Comparison of ENCODE assay signal across 8 cellular contexts in genomic region chr21:21003701-21004100, GRCh38. TPM values are rescaled to one million over a fixed set of nuclear protein-coding genes. Genes with fewer than 3 reads are reported as not detected.
A peak's percentile ranks its signal among the peaks of the same experiment; 100 is the strongest.
DNase-seq lines count a peak whose midpoint lies in the region; ATAC-seq and TF ChIP-seq lines count a peak whose summit lies in the region.

No MANE protein-coding gene starts in this region.

- no peaks in the 10 kb centered on the region for H3K79me2 ChIP-seq in PC-3 (ENCODE audit: low read length)

- peak; percentile 31 for DNase-seq in HT-29 (ENCODE audit: low spot score)
- DNase-seq in PC-3 = peak; percentile 49
- DNase-seq in fibroblast of villous mesenchyme (ENCODE audit: low read depth) = peak; percentile 20
- DNase-seq in testis = no peak
- DNase-seq in activated naive CD4-positive, alpha-beta T cell treated with anti-CD3 and anti-CD28 coated beads for 36 hours = no peak
- DNase-seq in aorta = no peak

- no peak overlapping the region for H3K4me2 ChIP-seq in PC-3 (ENCODE audit: low read length)

- no peaks in the 10 kb centered on the region for H3K9me2 ChIP-seq in PC-3 (replicated peaks; ENCODE audit: low read length)

- H3K36me3 Mint-ChIP-seq in activated naive CD4-positive, alpha-beta T cell treated with anti-CD3 and anti-CD28 coated beads for 36 hours (ENCODE audit: low read depth) = no peaks in the 10 kb centered on the region

- peaks cover 3% of the 10 kb centered on the region for H3K4me1 Mint-ChIP-seq in activated naive CD4-positive, alpha-beta T cell treated with anti-CD3 and anti-CD28 coated beads for 36 hours (ENCODE audit: low read depth)

- intact Hi-C loops in PC-3 (cut with micrococcal nuclease) (loop anchor here (5.0 kb wide), 1 partner anchor 229 kb away; no protein-coding TSS in a partner anchor), testis (cut with DNase I; ENCODE audit: low total_unique reads) (no loop called here), aorta (cut with DNase I) (loop anchor here (5.0 to 10.0 kb wide), 3 partner anchors 381 to 1791 kb away; no protein-coding TSS in a partner anchor)
- intact Hi-C loops in activated naive CD4-positive, alpha-beta T cell treated with anti-CD3 and anti-CD28 coated beads for 36 hours (cut with micrococcal nuclease) = loop anchor here (1.0 to 10.0 kb wide), 3 partner anchors 98 to 1789 kb away; no protein-coding TSS in a partner anchor

- H3K27me3 ChIP-seq in PC-3 (ENCODE audit: low read length) = peaks cover 5% of the 10 kb centered on the region; the same call in 1 of the 2 replicates
- H3K27me3 ChIP-seq in testis = no peaks in the 10 kb centered on the region
- no peaks in the 10 kb centered on the region for H3K27me3 ChIP-seq in aorta (ENCODE audit: control insufficient read depth in 1 of 2, insufficient read depth in 2 of 2, low read length in 1 of 2)

- H3K9me3 ChIP-seq in PC-3 (ENCODE audit: low read length) (no peaks in the 10 kb centered on the region), testis (no peaks in the 10 kb centered on the region), aorta (ENCODE audit: control insufficient read depth, low read length) (no peaks in the 10 kb centered on the region)

- peaks cover 26% of the 10 kb centered on the region for H3K27me3 Mint-ChIP-seq in activated naive CD4-positive, alpha-beta T cell treated with anti-CD3 and anti-CD28 coated beads for 36 hours (ENCODE audit: low read depth)

- no peak overlapping the region for H3K9ac ChIP-seq in PC-3 (ENCODE audit: low read length)

- CTCF ChIA-PET in PC-3 (lab: Charles Lee) = interaction anchor here (0.5 kb wide), 1 partner anchor 621 kb away, joined by 3 read pairs; no protein-coding TSS in a partner anchor
- CTCF ChIA-PET in activated naive CD4-positive, alpha-beta T cell treated with anti-CD3 and anti-CD28 coated beads for 36 hours (lab: Charles Lee) = interaction anchor here (0.6 to 1.6 kb wide), 3 partner anchors 11 to 1788 kb away, joined by 3 to 4 read pairs (median 3); no protein-coding TSS in a partner anchor

- H3F3A ChIP-seq in PC-3 (ENCODE audit: low read length, unreplicated experiment) = no peaks in the 10 kb centered on the region

- no peaks in the 10 kb centered on the region for H3K36me3 ChIP-seq in PC-3 (ENCODE audit: low read depth, low read length)
- no peaks in the 10 kb centered on the region for H3K36me3 ChIP-seq in testis (ENCODE audit: low read depth, missing control alignments)
- H3K36me3 ChIP-seq in aorta (ENCODE audit: control insufficient read depth in 1 of 2, insufficient read depth in 2 of 2, low read length in 1 of 2) = no peaks in the 10 kb centered on the region

- TF ChIP-seq CTCF in C4-2B (conservative IDR thresholded peaks at IDR 0.05) = peak; percentile 52
- TF ChIP-seq CTCF in PC-3 (conservative IDR thresholded peaks at IDR 0.05; ENCODE audit: low read depth, low read length) = peak; percentile 88
- TF ChIP-seq CTCF in fibroblast of villous mesenchyme (IDR thresholded peaks at IDR 0.05; ENCODE audit: insufficient read depth, low read depth, low read length) = peak; percentile 42
- peak in 1 of 3 experiments; percentile 42 for TF ChIP-seq CTCF in testis (IDR thresholded peaks at IDR 0.05)

- H3K4me3 ChIP-seq in PC-3 (ENCODE audit: low read length) (no peak overlapping the region), fibroblast of villous mesenchyme (ENCODE audit: low read depth, low read length) (no peak overlapping the region), testis (no peak overlapping the region), aorta (ENCODE audit: low read length in 2 of 2) (no peak overlapping the region)

- H4K20me1 ChIP-seq in PC-3 (ENCODE audit: low read length) = no peaks in the 10 kb centered on the region

- ATAC-seq in PC-3 = no peak
- ATAC-seq in aorta (ENCODE audit: low FRiP score) = no peak
- no peak for ATAC-seq in HG03378 (IDR thresholded peaks at IDR 0.05; ENCODE audit: unreplicated experiment)

- POLR2A ChIA-PET in PC-3 (lab: Charles Lee; ENCODE audit: unreplicated experiment) = no interaction called here

- no peaks in the 10 kb centered on the region for H3K9me3 Mint-ChIP-seq in activated naive CD4-positive, alpha-beta T cell treated with anti-CD3 and anti-CD28 coated beads for 36 hours

- no TSS peak for BruUV-seq in PC-3 (replicated peaks; lab: Mats Ljungman, UMichigan)

- no peak for TF ChIP-seq POLR2A in testis (IDR thresholded peaks at IDR 0.05)

- H3K4me3 Mint-ChIP-seq in activated naive CD4-positive, alpha-beta T cell treated with anti-CD3 and anti-CD28 coated beads for 36 hours = no peak overlapping the region

- 65 to 67% methylated on average over 4 of the region's 4 CpGs for WGBS in testis, 2 donors
- WGBS in aorta, 2 donors = 52 to 53% methylated on average over 4 of the region's 4 CpGs

- no peak overlapping the region for H3K27ac ChIP-seq in C4-2B
- H3K27ac ChIP-seq in PC-3 (ENCODE audit: low read length) = no peak overlapping the region
- no peak overlapping the region for H3K27ac ChIP-seq in testis
- H3K27ac ChIP-seq in aorta (ENCODE audit: low read depth in 1 of 2, low read length in 2 of 2) = no peak overlapping the region

- H3K4me1 ChIP-seq in PC-3 (ENCODE audit: insufficient read depth, low read length) = no peaks in the 10 kb centered on the region
- peaks cover 11% of the 10 kb centered on the region for H3K4me1 ChIP-seq in testis
- no peaks in the 10 kb centered on the region for H3K4me1 ChIP-seq in aorta (ENCODE audit: control insufficient read depth in 1 of 2, insufficient read depth in 2 of 2, low read length in 2 of 2)

- H3K27ac Mint-ChIP-seq in activated naive CD4-positive, alpha-beta T cell treated with anti-CD3 and anti-CD28 coated beads for 36 hours = no peak overlapping the region

- H2AFZ ChIP-seq in PC-3 (ENCODE audit: low read length) = no peak overlapping the region

RNA-seq across cellular contexts. Expression of gene NCAM2, which starts 5.5 kb away (rescaled TPM):
- not detected in 2 replicates for total RNA-seq in HT-29 (2014; rRNA removed; shearing (Covaris generic))
- 0.12 and 2.4 TPM in 2 replicates for total RNA-seq in PC-3 (2014; rRNA removed)
- total RNA-seq in fibroblast of villous mesenchyme = 5.2 and 7.1 TPM in 2 replicates
- total RNA-seq in testis = 10 to 100 TPM; 22.4 to 26.1 TPM
- polyA plus RNA-seq in testis (ENCODE audit: insufficient read depth, low read depth, low replicate concordance) = 26.9 TPM
- not detected for total RNA-seq in activated naive CD4-positive, alpha-beta T cell treated with anti-CD3 and anti-CD28 coated beads for 36 hours
- 1 to 10 TPM; 4.4 to 8.7 TPM for total RNA-seq in aorta
- 1 to 10 TPM in 1 of 2 donors, under 1 TPM in 1; 0.13 to 1.1 TPM for polyA plus RNA-seq in aorta

Comparison
In these comparisons a context has a peak if more than half of its experiments do, and no peak if none do; other contexts are left out.
1. DNase-seq: peak in HT-29 (single experiment), PC-3 (single experiment) and fibroblast of villous mesenchyme (single experiment); none in testis (single experiment), activated naive CD4-positive, alpha-beta T cell treated with anti-CD3 and anti-CD28 coated beads for 36 hours (single experiment) and aorta (0 of 2).